ENCODE assay signal across 29 cellular contexts in genomic region chr1:64196074-64196869, GRCh38. TPM values are rescaled to one million over a fixed set of nuclear protein-coding genes. Genes with fewer than 3 reads are reported as not detected.
DNase-seq lines count a peak whose midpoint lies in the region; ATAC-seq and TF ChIP-seq lines count a peak whose summit lies in the region.
"Had no signal": no experiment of that assay in that cellular context is flagged by ENCODE, and none has a peak within 500 bp of the region (broad histone marks: within the 10 kb centered on the region; RNA-seq: fewer than 3 reads in every experiment).

No MANE protein-coding gene starts in this region.

- DNase-seq in Right ventricle myocardium superior, result peak; percentile 42
- DNase-seq in right atrium auricular region (ENCODE audit: low spot score), result no peak
- DNase-seq in head of caudate nucleus, result peak in 30 of 42 donors; percentile 9 to 63 (median 38)
- DNase-seq in midbrain (lab: John Stamatoyannopoulos, UW), result peak; percentile 61
- no peak for DNase-seq in upper lobe of right lung
- no peak for DNase-seq in posterior vena cava (ENCODE audit: low spot score)
- DNase-seq in NCI-H1694 treated with DMSO at 0.1 percent for 48 hours (lab: John Stamatoyannopoulos, UW), result no peak
- DNase-seq: activated CD4-positive, alpha-beta T cell treated with anti-CD3 and anti-CD28 coated beads for 36 hours; activated naive CD4-positive, alpha-beta T cell; activated T-cell treated with anti-CD3 and anti-CD28 coated beads, Interleukin-2, amount 50 U/mL, for 72 hours; AML-193; brain microvascular endothelial cell; CD4-positive, alpha-beta memory T cell; esophagus squamous epithelium; foreskin melanocyte; immature natural killer cell; Karpas-422; mucosa of descending colon; NCI-H1436 treated with DMSO at 0.1 percent for 48 hours; NCI-H446 treated with DMSO at 0.1 percent for 48 hours; psoas muscle; stomach; transverse colon had no signal

- H3K27ac ChIP-seq in right atrium auricular region, result no peak overlapping the region
- no peak overlapping the region for H3K27ac ChIP-seq in upper lobe of right lung
- H3K27ac ChIP-seq: A549, brain microvascular endothelial cell, esophagus squamous epithelium, neural progenitor cell, psoas muscle, stomach, transverse colon had no signal

- ATAC-seq in Right ventricle myocardium superior (ENCODE audit: poor library complexity) (peak; percentile 85), upper lobe of right lung (peak; percentile 27), HG02763 (IDR thresholded peaks at IDR 0.05; ENCODE audit: unreplicated experiment) (no peak)
- ATAC-seq: A549; activated CD4-positive, alpha-beta T cell treated with anti-CD3 and anti-CD28 coated beads for 36 hours; activated T-cell treated with anti-CD3 and anti-CD28 coated beads, Interleukin-2, amount 50 U/mL, for 72 hours; HepG2; mucosa of descending colon had no signal

- no peaks in the 10 kb centered on the region for H3K9me3 ChIP-seq in right atrium auricular region
- H3K9me3 ChIP-seq in upper lobe of right lung, result no peaks in the 10 kb centered on the region
- H3K9me3 ChIP-seq: A549, esophagus squamous epithelium, mucosa of descending colon, psoas muscle, stomach, transverse colon had no signal

- no peaks in the 10 kb centered on the region for H3K36me3 ChIP-seq in right atrium auricular region
- no peaks in the 10 kb centered on the region for H3K36me3 ChIP-seq in upper lobe of right lung
- H3K36me3 ChIP-seq: brain microvascular endothelial cell, esophagus squamous epithelium, neural progenitor cell, stomach, transverse colon had no signal

- H3K27me3 ChIP-seq in right atrium auricular region (no peaks in the 10 kb centered on the region), upper lobe of right lung (no peaks in the 10 kb centered on the region)
- H3K27me3 ChIP-seq: brain microvascular endothelial cell, esophagus squamous epithelium, neural progenitor cell, stomach, transverse colon had no signal

- intact Hi-C loops in Right ventricle myocardium superior (cut with DNase I), result no loop called here
- intact Hi-C loops in head of caudate nucleus (cut with DNase I), result no loop called here
- intact Hi-C loops in upper lobe of right lung (cut with DNase I), result no loop called here
- intact Hi-C loops in posterior vena cava (cut with DNase I), result loop anchor here in 1 of 2 donors (1.0 kb wide), 1 partner anchor 36 kb away; no protein-coding TSS in a partner anchor

- no peak for TF ChIP-seq CTCF in right atrium auricular region (IDR thresholded peaks at IDR 0.05)
- no peak for TF ChIP-seq CTCF in upper lobe of right lung (IDR thresholded peaks at IDR 0.05)

- peaks cover 0 to 8% of the 10 kb centered on the region in 2 donors for H3K4me1 ChIP-seq in right atrium auricular region
- H3K4me1 ChIP-seq in upper lobe of right lung, result peaks cover 5% of the 10 kb centered on the region
- H3K4me1 ChIP-seq: A549, psoas muscle, transverse colon had no signal

- H3K4me3 ChIP-seq in right atrium auricular region (no peak overlapping the region), upper lobe of right lung (no peak overlapping the region)
- H3K4me3 ChIP-seq: A549, esophagus squamous epithelium, mucosa of descending colon, neural progenitor cell, psoas muscle, stomach, transverse colon had no signal

RNA-seq across cellular contexts. Expression of gene UBE2U, which starts 7.2 kb away (rescaled TPM):
- 1.2 TPM for total RNA-seq in Right ventricle myocardium superior
- not detected for total RNA-seq in right atrium auricular region
- not detected for total RNA-seq in upper lobe of right lung
- not detected for total RNA-seq in posterior vena cava
- total RNA-seq: activated CD4-positive, alpha-beta T cell treated with anti-CD3 and anti-CD28 coated beads for 36 hours; activated T-cell treated with anti-CD3 and anti-CD28 coated beads, Interleukin-2, amount 50 U/mL, for 72 hours; CD4-positive, alpha-beta memory T cell; Daoy; esophagus squamous epithelium; HepG2; mucosa of descending colon; psoas muscle; stomach; T-helper 2 cell treated with Interferon-gamma antibody and Interleukin-4, amounts not matched to agents 100 ng/mL and 5 ng/mL, for 36 hours; transverse colon had no signal

Comparison
In these comparisons a context has a peak if more than half of its experiments do, and no peak if none do; other contexts are left out.
1. DNase-seq: peak in Right ventricle myocardium superior (single experiment), head of caudate nucleus (30 of 42) and midbrain (single experiment); none in right atrium auricular region (single experiment), upper lobe of right lung (single experiment), posterior vena cava (single experiment) and NCI-H1694 treated with DMSO at 0.1 percent for 48 hours (single experiment).